Comparison of ENCODE assay signal across 10 cellular contexts in the genomic region with DNA sequence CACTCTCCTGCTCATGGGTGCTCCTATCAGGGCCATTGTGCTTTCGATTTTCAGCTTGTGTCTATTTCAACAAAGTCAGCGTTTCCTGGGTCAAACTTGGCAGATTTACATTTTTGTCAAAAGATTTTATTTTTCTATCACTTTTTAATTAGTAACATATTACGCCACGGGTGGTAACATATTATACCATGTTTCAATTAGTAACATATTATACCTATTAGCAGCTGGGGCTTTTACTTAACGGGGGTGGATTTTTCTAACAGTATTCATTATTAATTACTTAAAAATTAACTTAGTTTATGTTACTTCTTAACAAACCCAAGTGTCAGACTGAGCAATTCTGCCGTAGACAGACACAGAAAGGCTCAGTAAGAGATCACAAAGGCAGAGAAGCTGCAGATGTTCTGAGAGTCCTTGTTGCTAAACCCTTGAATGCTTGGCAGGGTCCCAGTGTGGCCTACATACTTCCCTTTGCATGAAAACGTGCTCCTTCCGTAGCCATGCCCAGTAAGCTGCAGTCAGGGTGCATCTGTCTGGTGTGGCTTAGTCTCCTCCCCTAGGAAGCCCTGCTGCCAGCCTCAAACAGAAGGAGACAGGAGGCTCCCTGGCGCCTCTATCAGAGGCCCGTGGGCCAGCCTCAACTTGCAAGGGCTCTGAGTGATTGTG.
DNase-seq lines count a peak whose midpoint lies in the region; ATAC-seq and TF ChIP-seq lines count a peak whose summit lies in the region.
"Had no signal": no experiment of that assay in that cellular context is flagged by ENCODE, and none has a peak within 500 bp of the region (broad histone marks: within the 10 kb centered on the region; RNA-seq: fewer than 3 reads in every experiment).

No MANE protein-coding gene starts in this region.

- H3K4me3 ChIP-seq in body of pancreas: no peak overlapping the region

- no peaks in the 10 kb centered on the region for H3K9me3 ChIP-seq in body of pancreas

- 44 to 45% methylated on average over 10 of the region's 10 CpGs for WGBS in body of pancreas, 2 donors

- no peak for TF ChIP-seq POLR2A in body of pancreas (IDR thresholded peaks at IDR 0.05)

- ATAC-seq in HG03108 (IDR thresholded peaks at IDR 0.05; ENCODE audit: unreplicated experiment) (peak; percentile 78), body of pancreas (peak; percentile 83), sciatic nerve (peak; percentile 60)
- ATAC-seq: esophagus mucosa; stimulated activated effector memory CD8-positive, alpha-beta T cell treated with anti-CD3 and anti-CD28 coated beads, Interleukin-12 subunit alpha, Interleukin-12 subunit beta, amount 100 ng/mL, for 72 hours had no signal

- peak overlapping the region in 3 of 4 donors; percentile 37 to 72 (median 69) for H3K27ac ChIP-seq in body of pancreas

- intact Hi-C loops in body of pancreas (cut with DNase I) (no loop called here), sciatic nerve (cut with DNase I) (no loop called here)

- no peak for TF ChIP-seq CTCF in body of pancreas (IDR thresholded peaks at IDR 0.05)

- H3K36me3 ChIP-seq in body of pancreas (replicated peaks in 1 of 2; ENCODE audit: insufficient read depth in 1 of 2, low read depth in 2 of 2): no peaks in the 10 kb centered on the region

- DNase-seq in NCI-H2171 treated with DMSO at 0.1 percent for 48 hours (lab: John Stamatoyannopoulos, UW) (peak; percentile 26), NCI-H2171 (lab: John Stamatoyannopoulos, UW) (no peak), body of pancreas (peak; percentile 35 to 62 (median 51)), sciatic nerve (ENCODE audit: low spot score) (no peak), HuH-7.5 (ENCODE audit: low spot score) (no peak)
- DNase-seq in activated CD4-positive, alpha-beta T cell treated with anti-CD3 and anti-CD28 coated beads for 4 hours: no peak
- DNase-seq in stimulated activated naive CD4-positive, alpha-beta T cell (lab: John Stamatoyannopoulos, UW): no peak

- H3K4me1 ChIP-seq in body of pancreas: peaks cover 7% of the 10 kb centered on the region

- H3K27me3 ChIP-seq in body of pancreas: no peaks in the 10 kb centered on the region

Comparison
In these comparisons a context has a peak if more than half of its experiments do, and no peak if none do; other contexts are left out.
1. DNase-seq: peak in NCI-H2171 treated with DMSO at 0.1 percent for 48 hours (single experiment) and body of pancreas (4 of 4); none in NCI-H2171 (single experiment), sciatic nerve (single experiment), HuH-7.5 (single experiment), activated CD4-positive, alpha-beta T cell treated with anti-CD3 and anti-CD28 coated beads for 4 hours (0 of 2) and stimulated activated naive CD4-positive, alpha-beta T cell (0 of 6).
2. Peak in every context shown above with its lines, with median percentiles within 50 percentile points of each other: ATAC-seq.